In the genomic region with DNA sequence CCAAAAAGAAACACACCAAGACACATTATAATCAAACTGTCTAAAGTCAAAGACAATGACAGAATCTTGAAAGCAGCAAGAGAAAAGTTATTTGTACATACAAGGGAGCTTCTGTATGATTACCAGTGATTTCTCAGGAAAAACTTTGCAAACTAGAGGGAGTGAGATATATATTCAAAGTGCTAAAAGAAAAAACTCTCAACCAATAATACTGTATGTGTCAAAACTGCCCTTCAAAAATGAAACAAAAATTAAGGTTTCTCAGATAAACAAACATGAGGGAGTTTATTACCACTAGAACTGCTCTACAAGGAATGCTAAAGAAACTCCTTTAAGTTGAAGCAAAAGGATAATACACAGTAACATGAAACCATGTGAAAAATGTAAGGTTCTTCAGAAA, we compare ENCODE assay signal across 10 cellular contexts.
"Had no signal": no experiment of that assay in that cellular context is flagged by ENCODE, and none has a peak within 500 bp of the region (broad histone marks: within the 10 kb centered on the region; RNA-seq: fewer than 3 reads in every experiment).

No MANE protein-coding gene starts in this region.

- H3K4me3 ChIP-seq: GM23338, K562 had no signal

- H3K9me3 Mint-ChIP-seq: GM23338, H9, HFFc6 had no signal

- H3K4me3 Mint-ChIP-seq: GM23338, H9, HFFc6 had no signal

- FAIRE-seq: H1, H54, HTR-8/SVneo, K562 had no signal

- H3K27ac Mint-ChIP-seq: GM23338, H9, HFFc6 had no signal

- DNase-seq: H9, HCEC 1CT, HFFc6, IMR-90, KG1 had no signal
